17 cellular contexts compared by ENCODE assay signal in the genomic region with DNA sequence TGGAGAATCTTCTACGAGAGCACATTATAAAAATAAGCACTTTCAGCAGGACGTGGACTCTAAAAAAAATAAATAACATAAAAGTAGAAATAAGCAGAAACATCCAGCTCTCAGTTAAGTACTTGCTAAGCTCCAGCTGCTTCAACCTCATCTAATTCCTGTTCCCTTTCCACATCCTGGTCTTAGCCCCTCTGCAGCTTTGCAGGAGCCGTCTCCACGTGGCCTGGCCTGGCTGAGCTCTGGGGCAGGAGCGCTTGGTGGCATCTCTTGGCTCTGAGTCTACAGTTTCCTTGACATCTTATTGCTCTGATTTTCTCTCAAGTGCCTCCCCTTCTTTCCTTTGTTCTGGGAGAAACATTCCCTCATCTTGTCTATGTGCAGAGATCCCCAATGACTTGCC.
A peak's percentile ranks its signal among the peaks of the same experiment; 100 is the strongest.
DNase-seq lines count a peak whose midpoint lies in the region; ATAC-seq and TF ChIP-seq lines count a peak whose summit lies in the region.
"Had no signal": no experiment of that assay in that cellular context is flagged by ENCODE, and none has a peak within 500 bp of the region (broad histone marks: within the 10 kb centered on the region; RNA-seq: fewer than 3 reads in every experiment).

No MANE protein-coding gene starts in this region.

- 74% methylated on average over 5 of the region's 5 CpGs for WGBS in suprapubic skin

- H3K4me1 ChIP-seq in BLaER1 (peaks cover 11% of the 10 kb centered on the region), suprapubic skin (peaks cover 24% of the 10 kb centered on the region), GM23338 (ENCODE audit: insufficient read depth) (no peaks in the 10 kb centered on the region)

- H3K27me3 ChIP-seq in BLaER1 (no peaks in the 10 kb centered on the region), WERI-Rb-1 (ENCODE audit: insufficient read depth, low read depth, severe bottlenecking) (no peaks in the 10 kb centered on the region), suprapubic skin (no peaks in the 10 kb centered on the region), GM23338 (ENCODE audit: insufficient read depth) (no peaks in the 10 kb centered on the region)

- H3K36me3 ChIP-seq in BLaER1 (no peaks in the 10 kb centered on the region), WERI-Rb-1 (no peaks in the 10 kb centered on the region), suprapubic skin (no peaks in the 10 kb centered on the region), GM23338 (ENCODE audit: insufficient read depth) (no peaks in the 10 kb centered on the region)

- TF ChIP-seq CTCF in WERI-Rb-1 (IDR thresholded peaks at IDR 0.05; ENCODE audit: low read depth, low read length) (no peak), nephron progenitor cell (IDR thresholded peaks at IDR 0.05) (no peak), suprapubic skin (IDR thresholded peaks at IDR 0.05) (no peak), GM23338 (conservative IDR thresholded peaks at IDR 0.05; ENCODE audit: low read depth in 2 of 2) (no peak)

- ATAC-seq in GM23338 = no peak
- ATAC-seq: HCT116 had no signal

- no peaks in the 10 kb centered on the region for H3K79me2 ChIP-seq in GM23338 (replicated peaks; ENCODE audit: insufficient read depth)

- H3K27ac Mint-ChIP-seq in nephron progenitor cell (peak overlapping the region; percentile 66), GM23338 (no peak overlapping the region)
- H3K27ac Mint-ChIP-seq: IgD-negative memory B cell had no signal

- no peak for TF ChIP-seq POLR2A in suprapubic skin (IDR thresholded peaks at IDR 0.05)

- no peaks in the 10 kb centered on the region for H4K20me1 ChIP-seq in BLaER1
- H4K20me1 ChIP-seq in GM23338 (replicated peaks; ENCODE audit: insufficient read depth) = no peaks in the 10 kb centered on the region

- H3K36me3 Mint-ChIP-seq in nephron progenitor cell (ENCODE audit: low read depth) (no peaks in the 10 kb centered on the region), GM23338 (ENCODE audit: low read depth) (no peaks in the 10 kb centered on the region)
- H3K36me3 Mint-ChIP-seq: CD4-positive, alpha-beta memory T cell had no signal

- H3K4me3 ChIP-seq in BLaER1 (no peak overlapping the region), WERI-Rb-1 (ENCODE audit: low read depth, low read length) (no peak overlapping the region), suprapubic skin (no peak overlapping the region), GM23338 (no peak overlapping the region)
- H3K4me3 ChIP-seq: PC-9 had no signal

- H3K9me3 Mint-ChIP-seq in nephron progenitor cell = peaks cover 6% of the 10 kb centered on the region
- H3K9me3 Mint-ChIP-seq in GM23338 = no peaks in the 10 kb centered on the region
- H3K9me3 Mint-ChIP-seq: CD4-positive, alpha-beta memory T cell had no signal

- H3K9me2 ChIP-seq in GM23338 (ENCODE audit: insufficient read depth) = no peaks in the 10 kb centered on the region

- H3K27ac ChIP-seq in BLaER1 (no peak overlapping the region), WERI-Rb-1 (no peak overlapping the region), suprapubic skin (peak overlapping the region; percentile 24), GM23338 (ENCODE audit: low read depth) (no peak overlapping the region)
- H3K27ac ChIP-seq: PC-9 had no signal

- H3K4me1 Mint-ChIP-seq in nephron progenitor cell (peaks cover 70% of the 10 kb centered on the region), GM23338 (peaks cover under 1% of the 10 kb centered on the region; the same call in 1 of the 3 replicates)

- H3F3A ChIP-seq in GM23338 (replicated peaks; ENCODE audit: low read depth) = no peaks in the 10 kb centered on the region

- peak; percentile 42 for DNase-seq in WERI-Rb-1
- DNase-seq in nephron progenitor cell = no peak
- DNase-seq in suprapubic skin (ENCODE audit: low spot score in 2 of 2) = no peak
- no peak for DNase-seq in GM23338 (ENCODE audit: low spot score)
- no peak for DNase-seq in NCI-H1417 treated with DMSO at 0.1 percent for 48 hours (lab: John Stamatoyannopoulos, UW)
- no peak for DNase-seq in SW 1271 (lab: John Stamatoyannopoulos, UW)
- DNase-seq: CD4-positive, alpha-beta memory T cell; DMS79; MV-4-11; NCI-H146; NCI-H2081 treated with DMSO at 0.1 percent for 48 hours; NCI-H345; SHP77 treated with DMSO at 0.1 percent for 48 hours had no signal

- no peak overlapping the region for H3K9ac ChIP-seq in BLaER1

- TF ChIP-seq EP300 in suprapubic skin (IDR thresholded peaks at IDR 0.05) = no peak

- H3K4me3 Mint-ChIP-seq in nephron progenitor cell (no peak overlapping the region), GM23338 (no peak overlapping the region)
- H3K4me3 Mint-ChIP-seq: CD4-positive, alpha-beta memory T cell; IgD-negative memory B cell had no signal

- H3K9me3 ChIP-seq in BLaER1 (no peaks in the 10 kb centered on the region), WERI-Rb-1 (ENCODE audit: severe bottlenecking) (no peaks in the 10 kb centered on the region), suprapubic skin (no peaks in the 10 kb centered on the region)

- H3K27me3 Mint-ChIP-seq in nephron progenitor cell (ENCODE audit: low read depth, poor library complexity) = peaks cover 7% of the 10 kb centered on the region
- H3K27me3 Mint-ChIP-seq in GM23338 (ENCODE audit: insufficient read depth, low read depth, poor library complexity) = peaks cover 7% of the 10 kb centered on the region

- H3K4me2 ChIP-seq in BLaER1 (peak overlapping the region; percentile 24), GM23338 (no peak overlapping the region)
- H3K4me2 ChIP-seq: PC-9 had no signal

- H2AFZ ChIP-seq in GM23338 = no peak overlapping the region
- H2AFZ ChIP-seq: PC-9 had no signal

TF ChIP-seq in GM23338, 12 proteins besides CTCF, POLR2A, EP300 and RAD21 (continues in another document):
- no peak for TF ChIP-seq NANOG (IDR thresholded peaks at IDR 0.05; ENCODE audit: borderline replicate concordance)
- no peak for TF ChIP-seq CREB1 (CRISPR knock-in tag; IDR thresholded peaks at IDR 0.05; ENCODE audit: low read depth)
- TF ChIP-seq, protein P1, sequence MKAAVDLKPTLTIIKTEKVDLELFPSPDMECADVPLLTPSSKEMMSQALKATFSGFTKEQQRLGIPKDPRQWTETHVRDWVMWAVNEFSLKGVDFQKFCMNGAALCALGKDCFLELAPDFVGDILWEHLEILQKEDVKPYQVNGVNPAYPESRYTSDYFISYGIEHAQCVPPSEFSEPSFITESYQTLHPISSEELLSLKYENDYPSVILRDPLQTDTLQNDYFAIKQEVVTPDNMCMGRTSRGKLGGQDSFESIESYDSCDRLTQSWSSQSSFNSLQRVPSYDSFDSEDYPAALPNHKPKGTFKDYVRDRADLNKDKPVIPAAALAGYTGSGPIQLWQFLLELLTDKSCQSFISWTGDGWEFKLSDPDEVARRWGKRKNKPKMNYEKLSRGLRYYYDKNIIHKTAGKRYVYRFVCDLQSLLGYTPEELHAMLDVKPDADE (IDR thresholded peaks at IDR 0.05) = no peak
- TF ChIP-seq JUNB (IDR thresholded peaks at IDR 0.05; ENCODE audit: unreplicated experiment) = no peak
- no peak for TF ChIP-seq EZH2 (IDR thresholded peaks at IDR 0.05; ENCODE audit: low read depth, unreplicated experiment)
- TF ChIP-seq EZH2phosphoT487 (IDR thresholded peaks at IDR 0.05; ENCODE audit: unreplicated experiment) = no peak
- TF ChIP-seq, protein P2, sequence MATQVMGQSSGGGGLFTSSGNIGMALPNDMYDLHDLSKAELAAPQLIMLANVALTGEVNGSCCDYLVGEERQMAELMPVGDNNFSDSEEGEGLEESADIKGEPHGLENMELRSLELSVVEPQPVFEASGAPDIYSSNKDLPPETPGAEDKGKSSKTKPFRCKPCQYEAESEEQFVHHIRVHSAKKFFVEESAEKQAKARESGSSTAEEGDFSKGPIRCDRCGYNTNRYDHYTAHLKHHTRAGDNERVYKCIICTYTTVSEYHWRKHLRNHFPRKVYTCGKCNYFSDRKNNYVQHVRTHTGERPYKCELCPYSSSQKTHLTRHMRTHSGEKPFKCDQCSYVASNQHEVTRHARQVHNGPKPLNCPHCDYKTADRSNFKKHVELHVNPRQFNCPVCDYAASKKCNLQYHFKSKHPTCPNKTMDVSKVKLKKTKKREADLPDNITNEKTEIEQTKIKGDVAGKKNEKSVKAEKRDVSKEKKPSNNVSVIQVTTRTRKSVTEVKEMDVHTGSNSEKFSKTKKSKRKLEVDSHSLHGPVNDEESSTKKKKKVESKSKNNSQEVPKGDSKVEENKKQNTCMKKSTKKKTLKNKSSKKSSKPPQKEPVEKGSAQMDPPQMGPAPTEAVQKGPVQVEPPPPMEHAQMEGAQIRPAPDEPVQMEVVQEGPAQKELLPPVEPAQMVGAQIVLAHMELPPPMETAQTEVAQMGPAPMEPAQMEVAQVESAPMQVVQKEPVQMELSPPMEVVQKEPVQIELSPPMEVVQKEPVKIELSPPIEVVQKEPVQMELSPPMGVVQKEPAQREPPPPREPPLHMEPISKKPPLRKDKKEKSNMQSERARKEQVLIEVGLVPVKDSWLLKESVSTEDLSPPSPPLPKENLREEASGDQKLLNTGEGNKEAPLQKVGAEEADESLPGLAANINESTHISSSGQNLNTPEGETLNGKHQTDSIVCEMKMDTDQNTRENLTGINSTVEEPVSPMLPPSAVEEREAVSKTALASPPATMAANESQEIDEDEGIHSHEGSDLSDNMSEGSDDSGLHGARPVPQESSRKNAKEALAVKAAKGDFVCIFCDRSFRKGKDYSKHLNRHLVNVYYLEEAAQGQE (IDR thresholded peaks at IDR 0.05; ENCODE audit: unreplicated experiment) = no peak
- TF ChIP-seq POLR2AphosphoS5 (IDR thresholded peaks at IDR 0.05; ENCODE audit: low read depth) = no peak
- TF ChIP-seq ZNF331 (CRISPR knock-in tag; IDR thresholded peaks at IDR 0.05; ENCODE audit: low read depth) = no peak
- no peak for TF ChIP-seq STAT1 (IDR thresholded peaks at IDR 0.05; ENCODE audit: unreplicated experiment)
- no peak for TF ChIP-seq ZNF114 (CRISPR knock-in tag; IDR thresholded peaks at IDR 0.05)
